8 cellular contexts compared by ENCODE assay signal in genomic region chr4:67909910-67910905, GRCh38. TPM values are rescaled to one million over a fixed set of nuclear protein-coding genes. Genes with fewer than 3 reads are reported as not detected.
DNase-seq lines count a peak whose midpoint lies in the region; ATAC-seq and TF ChIP-seq lines count a peak whose summit lies in the region.

No MANE protein-coding gene starts in this region.

- no peaks in the 10 kb centered on the region for H3K36me3 ChIP-seq in IMR-90 (ENCODE audit: control insufficient read depth, insufficient read depth, low read length)

- H3K9me3 Mint-ChIP-seq in MCF 10A (ENCODE audit: unreplicated experiment) (peaks cover 7% of the 10 kb centered on the region), neural crest cell (peaks cover 8% of the 10 kb centered on the region)
- peaks cover 7% of the 10 kb centered on the region for H3K9me3 Mint-ChIP-seq in activated T-helper 17 cell treated with anti-CD3 and anti-CD28 coated beads, Interleukin-2, amount 50 U/mL, for 72 hours

- H3K27ac ChIP-seq in IMR-90 (ENCODE audit: insufficient read depth, low read length): no peak overlapping the region

- H3K18ac ChIP-seq in IMR-90 (ENCODE audit: low read depth, low read length): no peak overlapping the region

- H3K23ac ChIP-seq in IMR-90 (ENCODE audit: low read depth, low read length): no peak overlapping the region

- H2BK15ac ChIP-seq in IMR-90 (ENCODE audit: low read depth, low read length): no peak overlapping the region

- TF ChIP-seq CTCF in IMR-90 (conservative IDR thresholded peaks at IDR 0.05; ENCODE audit: low read depth, low read length) (peak; percentile 71), MCF 10A (IDR thresholded peaks at IDR 0.05; ENCODE audit: unreplicated experiment) (peak; percentile 65), neural crest cell (conservative IDR thresholded peaks at IDR 0.05) (peak; percentile 81)

- no CpG with 5 or more reads among the region's 7 CpGs for WGBS in IMR-90 (ENCODE audit: extremely low coverage in 2 of 2, insufficient read length in 1 of 2), 2 experiments

- no peak overlapping the region for H3K4me3 Mint-ChIP-seq in MCF 10A (ENCODE audit: unreplicated experiment)
- no peak overlapping the region for H3K4me3 Mint-ChIP-seq in neural crest cell
- H3K4me3 Mint-ChIP-seq in activated T-helper 17 cell treated with anti-CD3 and anti-CD28 coated beads, Interleukin-2, amount 50 U/mL, for 72 hours: no peak overlapping the region

- H3K4me1 ChIP-seq in IMR-90 (ENCODE audit: control insufficient read depth, insufficient read depth, low read length): no peaks in the 10 kb centered on the region

- dilution Hi-C loops in IMR-90 (cut with HindIII; ENCODE audit: low sequenced_read_pairs, unreplicated experiment): no loop called here

- no peak overlapping the region for H3K9ac ChIP-seq in IMR-90 (ENCODE audit: low read depth, low read length)

- ATAC-seq in IMR-90 (ENCODE audit: low read depth): peak; percentile 62; the same call in 1 of the 2 replicates
- no peak for ATAC-seq in activated T-helper 17 cell treated with anti-CD3 and anti-CD28 coated beads, Interleukin-2, amount 50 U/mL, for 72 hours (replicated peaks)

- H3K4me1 Mint-ChIP-seq in MCF 10A (ENCODE audit: insufficient read depth, unreplicated experiment): no peaks in the 10 kb centered on the region
- H3K4me1 Mint-ChIP-seq in neural crest cell: no peaks in the 10 kb centered on the region
- H3K4me1 Mint-ChIP-seq in activated T-helper 17 cell treated with anti-CD3 and anti-CD28 coated beads, Interleukin-2, amount 50 U/mL, for 72 hours: no peaks in the 10 kb centered on the region

- DNase-seq in GM03348 (ENCODE audit: low spot score): peak; percentile 16
- DNase-seq in IMR-90: peak; percentile 25
- DNase-seq in MCF 10A (ENCODE audit: unreplicated experiment): peak; percentile 50
- no peak for DNase-seq in neural crest cell (ENCODE audit: low read depth, low spot score)
- DNase-seq in NCI-H187 treated with DMSO at 0.1 percent for 48 hours (lab: John Stamatoyannopoulos, UW): no peak
- DNase-seq in posterior vena cava (ENCODE audit: low spot score): no peak
- no peak for DNase-seq in NCI-H2196 (lab: John Stamatoyannopoulos, UW; ENCODE audit: unreplicated experiment)

- POLR2A ChIA-PET in IMR-90 (lab: Charles Lee; ENCODE audit: unreplicated experiment) (no interaction called here), MCF 10A (lab: Yijun Ruan, JAX) (interaction anchor here (1.4 kb wide), 1 partner anchor 24 kb away, joined by 4 read pairs; no protein-coding TSS in a partner anchor)

- H2BK5ac ChIP-seq in IMR-90 (ENCODE audit: low read depth, low read length, poor library complexity, severe bottlenecking): no peak overlapping the region

- H3K36me3 Mint-ChIP-seq in MCF 10A (ENCODE audit: insufficient read depth, unreplicated experiment): no peaks in the 10 kb centered on the region
- H3K36me3 Mint-ChIP-seq in neural crest cell (ENCODE audit: low read depth): no peaks in the 10 kb centered on the region
- no peaks in the 10 kb centered on the region for H3K36me3 Mint-ChIP-seq in activated T-helper 17 cell treated with anti-CD3 and anti-CD28 coated beads, Interleukin-2, amount 50 U/mL, for 72 hours (ENCODE audit: low read depth)

- H4K91ac ChIP-seq in IMR-90 (ENCODE audit: insufficient read depth, low read depth, low read length): no peak overlapping the region

- no peak overlapping the region for H2BK120ac ChIP-seq in IMR-90 (ENCODE audit: low read depth, low read length)

- intact Hi-C loops in IMR-90 (cut with micrococcal nuclease) (loop anchor here (1.0 to 5.0 kb wide), 2 partner anchors 38 to 148 kb away; no protein-coding TSS in a partner anchor), MCF 10A (cut with micrococcal nuclease) (loop anchor here (1.0 to 10.0 kb wide), 3 partner anchors 38 to 361 kb away; no protein-coding TSS in a partner anchor), posterior vena cava (cut with DNase I) (no loop called here)

- no peak overlapping the region for H3K56ac ChIP-seq in IMR-90 (ENCODE audit: extremely low read depth, insufficient read depth, low read length)

- CTCF ChIA-PET in IMR-90 (lab: Yijun Ruan, JAX) (interaction anchor here (0.7 to 1.8 kb wide), 4 partner anchors 11 to 41 kb away, joined by 3 to 7 read pairs (median 4); no protein-coding TSS in a partner anchor), MCF 10A (lab: Yijun Ruan, JAX) (interaction anchor here (0.6 to 3.5 kb wide), 19 partner anchors 8 to 406 kb away, joined by 3 to 25 read pairs (median 5); no protein-coding TSS in a partner anchor)

- no peak overlapping the region for H3K27ac Mint-ChIP-seq in MCF 10A (ENCODE audit: low read depth, unreplicated experiment)
- no peak overlapping the region for H3K27ac Mint-ChIP-seq in neural crest cell (ENCODE audit: unreplicated experiment)
- no peak overlapping the region for H3K27ac Mint-ChIP-seq in activated T-helper 17 cell treated with anti-CD3 and anti-CD28 coated beads, Interleukin-2, amount 50 U/mL, for 72 hours

- TF ChIP-seq RAD21 in IMR-90 (IDR thresholded peaks at IDR 0.05; ENCODE audit: low read length): peak; percentile 60

- in situ Hi-C loops in IMR-90 (cut with MboI; ENCODE audit: low sequenced_read_pairs): loop anchor here (5.0 kb wide), 1 partner anchor 38 kb away; no protein-coding TSS in a partner anchor

- no peak overlapping the region for H3K4me2 ChIP-seq in IMR-90 (ENCODE audit: low read depth, low read length)

- H3K4ac ChIP-seq in IMR-90 (ENCODE audit: low read depth, low read length): no peak overlapping the region

- H3K9me1 ChIP-seq in IMR-90 (ENCODE audit: insufficient read depth, low read length): no peaks in the 10 kb centered on the region

- no peak overlapping the region for H4K8ac ChIP-seq in IMR-90 (ENCODE audit: low read depth in 2 of 2, low read length in 2 of 2)

- no peak for TF ChIP-seq POLR2A in IMR-90 (IDR thresholded peaks at IDR 0.05; ENCODE audit: low read depth, low read length)

- no peak overlapping the region for H4K5ac ChIP-seq in IMR-90 (ENCODE audit: low read depth, low read length)

- H3K27me3 ChIP-seq in IMR-90 (ENCODE audit: control insufficient read depth, insufficient read depth, low read length): no peaks in the 10 kb centered on the region

- H3K4me3 ChIP-seq in IMR-90 (ENCODE audit: insufficient read depth, low read depth, low read length): no peak overlapping the region

- no peaks in the 10 kb centered on the region for H3K27me3 Mint-ChIP-seq in MCF 10A (ENCODE audit: insufficient read depth, unreplicated experiment)
- no peaks in the 10 kb centered on the region for H3K27me3 Mint-ChIP-seq in neural crest cell (ENCODE audit: low read depth)
- peaks cover 16% of the 10 kb centered on the region for H3K27me3 Mint-ChIP-seq in activated T-helper 17 cell treated with anti-CD3 and anti-CD28 coated beads, Interleukin-2, amount 50 U/mL, for 72 hours

- BruUV-seq in IMR-90 (replicated peaks; lab: Mats Ljungman, UMichigan): no TSS peak
- no TSS peak for BruUV-seq in MCF 10A (replicated peaks; lab: Mats Ljungman, UMichigan)

- H3K14ac ChIP-seq in IMR-90 (replicated peaks; ENCODE audit: low read depth, low read length): no peak overlapping the region

- no peaks in the 10 kb centered on the region for H3K9me3 ChIP-seq in IMR-90 (ENCODE audit: control insufficient read depth, insufficient read depth, low read length)

- H2AFZ ChIP-seq in IMR-90 (replicated peaks; ENCODE audit: low read length, poor library complexity): no peak overlapping the region

- H3K79me1 ChIP-seq in IMR-90 (ENCODE audit: low read depth in 1 of 2, low read length in 2 of 2): no peaks in the 10 kb centered on the region

- no peak overlapping the region for H2AK5ac ChIP-seq in IMR-90 (ENCODE audit: low read depth, low read length)

- H2BK20ac ChIP-seq in IMR-90 (ENCODE audit: low read depth, low read length): no peak overlapping the region

- no peak overlapping the region for H2AK9ac ChIP-seq in IMR-90 (replicated peaks; ENCODE audit: low read depth, low read length, poor library complexity)

- no peaks in the 10 kb centered on the region for H4K20me1 ChIP-seq in IMR-90 (ENCODE audit: insufficient read depth, low read length)

TF ChIP-seq in IMR-90, 13 proteins besides CTCF, POLR2A, EP300 and RAD21:
- TF ChIP-seq USF2 (IDR thresholded peaks at IDR 0.05; ENCODE audit: low read depth, low read length): no peak
- TF ChIP-seq CEBPB (IDR thresholded peaks at IDR 0.05; ENCODE audit: low read depth, low read length): peak; percentile 76
- TF ChIP-seq SMC3 (IDR thresholded peaks at IDR 0.05; ENCODE audit: low read depth, low read length): peak; percentile 84
TF ChIP-seq in IMR-90: peak in this region for 2.

RNA-seq across cellular contexts. Expression of gene TMPRSS11D, which starts 26.4 kb away (rescaled TPM):
- total RNA-seq in IMR-90 (2012; rRNA removed) (not detected in 2 replicates), MCF 10A (2022) (not detected in 2 replicates), neural crest cell (not detected in 2 replicates), posterior vena cava (not detected)
- not detected in 2 replicates for polyA plus RNA-seq in IMR-90 (2012; rRNA removed)
- polyA plus RNA-seq in IMR-90 (2012; cell fraction: cytosol; rRNA removed): not detected in 2 replicates
- not detected in 2 replicates for polyA plus RNA-seq in IMR-90 (2012; cell fraction: nucleus; rRNA removed; ENCODE audit: low replicate concordance)
- not detected for total RNA-seq in activated T-helper 17 cell treated with anti-CD3 and anti-CD28 coated beads, Interleukin-2, amount 50 U/mL, for 72 hours

RNA-seq across cellular contexts. Expression of gene TMPRSS11A, which starts 53.1 kb away (rescaled TPM):
- not detected in 2 replicates for total RNA-seq in IMR-90 (2012; rRNA removed)
- polyA plus RNA-seq in IMR-90 (2012; rRNA removed): not detected in 2 replicates
- not detected in 2 replicates for polyA plus RNA-seq in IMR-90 (2012; cell fraction: cytosol; rRNA removed)
- not detected in 2 replicates for polyA plus RNA-seq in IMR-90 (2012; cell fraction: nucleus; rRNA removed; ENCODE audit: low replicate concordance)
- not detected in 2 replicates for total RNA-seq in MCF 10A (2022)
- not detected in 2 replicates for total RNA-seq in neural crest cell
- total RNA-seq in activated T-helper 17 cell treated with anti-CD3 and anti-CD28 coated beads, Interleukin-2, amount 50 U/mL, for 72 hours: not detected
- not detected for total RNA-seq in posterior vena cava

Comparison
In these comparisons a context has a peak if more than half of its experiments do, and no peak if none do; other contexts are left out.
1. DNase-seq: peak in GM03348 (single experiment), IMR-90 (single experiment) and MCF 10A (single experiment); none in neural crest cell (single experiment), NCI-H187 treated with DMSO at 0.1 percent for 48 hours (single experiment), posterior vena cava (single experiment) and NCI-H2196 (single experiment).
2. intact Hi-C loops: an anchor here in IMR-90 (1.0 to 5.0 kb wide) and MCF 10A (1.0 to 10.0 kb wide); none called in posterior vena cava.
3. Peak in every context shown above with its lines, with median percentiles within 50 percentile points of each other: CTCF ChIP-seq.